Comparison of ENCODE assay signal across 8 cellular contexts in the genomic region with DNA sequence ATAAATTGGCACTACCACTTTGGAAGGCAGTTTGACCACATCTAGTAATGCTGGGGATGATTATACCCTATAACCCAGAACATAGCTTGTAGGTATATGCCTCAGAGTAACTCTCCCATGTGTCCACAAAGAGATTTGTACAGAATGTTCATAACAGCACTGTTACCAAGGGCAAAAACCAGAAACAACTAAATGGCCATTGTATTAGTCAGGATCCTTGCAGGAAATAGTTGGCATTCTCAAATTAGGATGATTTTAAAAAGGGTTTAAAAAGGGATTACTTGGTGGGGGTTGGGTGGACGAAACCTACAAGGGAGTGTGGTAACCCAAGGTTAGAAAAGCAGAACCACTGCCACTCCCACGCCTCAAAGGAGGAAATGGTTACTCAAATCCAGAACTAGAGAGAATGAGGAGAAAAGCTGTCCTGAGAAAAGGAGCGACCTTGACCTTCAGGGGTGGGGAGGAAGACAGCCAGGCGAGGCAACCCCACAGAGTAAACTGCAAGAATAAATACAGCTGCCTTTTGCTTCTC. TPM values are rescaled to one million over a fixed set of nuclear protein-coding genes. Genes with fewer than 3 reads are reported as not detected.
DNase-seq lines count a peak whose midpoint lies in the region; ATAC-seq and TF ChIP-seq lines count a peak whose summit lies in the region.

No MANE protein-coding gene starts in this region.

- no peaks in the 10 kb centered on the region for H3K27me3 Mint-ChIP-seq in Calu3 (ENCODE audit: unreplicated experiment)
- no peaks in the 10 kb centered on the region for H3K27me3 Mint-ChIP-seq in activated naive CD8-positive, alpha-beta T cell treated with anti-CD3 and anti-CD28 coated beads for 36 hours

- H3K27ac Mint-ChIP-seq in Calu3 (ENCODE audit: unreplicated experiment) = peak overlapping the region; percentile 38
- H3K27ac Mint-ChIP-seq in activated naive CD8-positive, alpha-beta T cell treated with anti-CD3 and anti-CD28 coated beads for 36 hours = peak overlapping the region; percentile 74

- no TSS peak for BruUV-seq in Calu3 (replicated peaks; lab: Mats Ljungman, UMichigan)

- DNase-seq in Calu3 = no peak
- peak; percentile 22 for DNase-seq in activated naive CD8-positive, alpha-beta T cell treated with anti-CD3 and anti-CD28 coated beads for 36 hours
- peak; percentile 65 for DNase-seq in kidney glomerular epithelial cell (lab: John Stamatoyannopoulos, UW)
- DNase-seq in DMS153 treated with DMSO at 0.1 percent for 48 hours (lab: John Stamatoyannopoulos, UW; ENCODE audit: unreplicated experiment) = no peak
- DNase-seq in COLO668 (lab: John Stamatoyannopoulos, UW; ENCODE audit: unreplicated experiment) = no peak
- no peak for DNase-seq in 8988T

- peaks cover 3% of the 10 kb centered on the region for H3K9me3 Mint-ChIP-seq in Calu3 (ENCODE audit: low read depth, unreplicated experiment)
- peaks cover 3% of the 10 kb centered on the region for H3K9me3 Mint-ChIP-seq in activated naive CD8-positive, alpha-beta T cell treated with anti-CD3 and anti-CD28 coated beads for 36 hours

- TF ChIP-seq CTCF in Calu3 (IDR thresholded peaks at IDR 0.05; ENCODE audit: unreplicated experiment) = no peak

- H3K4me1 Mint-ChIP-seq in Calu3 (ENCODE audit: low read depth, unreplicated experiment) = peaks cover 8% of the 10 kb centered on the region
- peaks cover 21% of the 10 kb centered on the region for H3K4me1 Mint-ChIP-seq in activated naive CD8-positive, alpha-beta T cell treated with anti-CD3 and anti-CD28 coated beads for 36 hours

- CTCF ChIA-PET in Calu3 (lab: Charles Lee) = interaction anchor here (1.3 kb wide), 1 partner anchor 13 kb away, joined by 3 read pairs; no protein-coding TSS in a partner anchor

- H3K4me3 Mint-ChIP-seq in Calu3 (ENCODE audit: low read depth, unreplicated experiment) = no peak overlapping the region
- H3K4me3 Mint-ChIP-seq in activated naive CD8-positive, alpha-beta T cell treated with anti-CD3 and anti-CD28 coated beads for 36 hours = peak overlapping the region; percentile 83

- ATAC-seq in HG03442 (IDR thresholded peaks at IDR 0.05; ENCODE audit: unreplicated experiment) (peak; percentile 38), HG03457 (IDR thresholded peaks at IDR 0.05; ENCODE audit: unreplicated experiment) (no peak)

- H3K36me3 Mint-ChIP-seq in Calu3 (ENCODE audit: insufficient read depth, unreplicated experiment) = peaks cover 4% of the 10 kb centered on the region
- H3K36me3 Mint-ChIP-seq in activated naive CD8-positive, alpha-beta T cell treated with anti-CD3 and anti-CD28 coated beads for 36 hours = peaks cover 17% of the 10 kb centered on the region

- intact Hi-C loops in Calu3 (cut with micrococcal nuclease; ENCODE audit: unreplicated experiment) = no loop called here

RNA-seq across cellular contexts. Expression of a gene that starts 2.1 kb away (rescaled TPM):
- total RNA-seq in Calu3 (2022) = not detected in 2 replicates
- 1 to 10 TPM; 3.8 to 5.1 TPM for total RNA-seq in activated naive CD8-positive, alpha-beta T cell treated with anti-CD3 and anti-CD28 coated beads for 36 hours

Comparison
In these comparisons a context has a peak if more than half of its experiments do, and no peak if none do; other contexts are left out.
1. DNase-seq: peak in activated naive CD8-positive, alpha-beta T cell treated with anti-CD3 and anti-CD28 coated beads for 36 hours (single experiment) and kidney glomerular epithelial cell (single experiment); none in Calu3 (single experiment), DMS153 treated with DMSO at 0.1 percent for 48 hours (single experiment), COLO668 (single experiment) and 8988T (single experiment).